ENCODE assay signal across 28 cellular contexts in genomic region chr5:2704806-2705645, GRCh38. TPM values are rescaled to one million over a fixed set of nuclear protein-coding genes. Genes with fewer than 3 reads are reported as not detected.
"Had no signal": no experiment of that assay in that cellular context is flagged by ENCODE, and none has a peak within 500 bp of the region (broad histone marks: within the 10 kb centered on the region; RNA-seq: fewer than 3 reads in every experiment).

No MANE protein-coding gene starts in this region.

- H3K36me3 ChIP-seq: right lobe of liver, spleen, stomach, thoracic aorta, thyroid gland, tibial nerve, upper lobe of left lung, vagina had no signal

- H3K9me3 ChIP-seq: psoas muscle, right lobe of liver, stomach, thoracic aorta, thyroid gland, upper lobe of left lung, vagina had no signal

- H3K9ac ChIP-seq: parathyroid adenoma had no signal

- H3K36me3 Mint-ChIP-seq: naive thymus-derived CD4-positive, alpha-beta T cell; natural killer cell; stimulated activated memory B cell treated with anti-CD40 and anti-IgM and Interleukin-4, amounts not matched to agents 10 μg/mL and 1 μg/mL and 100 μg/mL, for 72 hours had no signal

- DNase-seq: naive thymus-derived CD4-positive, alpha-beta T cell; natural killer cell; occipital lobe; psoas muscle; right cardiac atrium; right lobe of liver; spleen; stimulated activated CD4-positive, alpha-beta T cell treated with anti-CD3 and anti-CD28 coated beads, Interleukin-12 subunit alpha, Interleukin-12 subunit beta, amount 100 ng/mL, for 4 hours; stimulated activated CD4-positive, alpha-beta T cell treated with anti-CD3 and anti-CD28 coated beads, Interleukin-1b, Interleukin-23, amount 100 ng/mL, for 48 hours; stimulated activated CD4-positive, alpha-beta T cell treated with anti-CD3 and anti-CD28 coated beads, Interleukin-4, amount 100 ng/mL, for 1 hour; stimulated activated CD4-positive, alpha-beta T cell treated with anti-CD3 and anti-CD28 coated beads, Interleukin-4, amount 100 ng/mL, for 4 hours; stimulated activated CD8-positive, alpha-beta memory T cell treated with anti-CD3 and anti-CD28 coated beads, Interleukin-4, amount 100 ng/mL, for 48 hours; stimulated activated naive CD4-positive, alpha-beta T cell; stimulated activated naive CD8-positive, alpha-beta T cell treated with anti-CD3 and anti-CD28 coated beads, Interleukin-15, Interleukin-2, amounts not matched to agents 100 U/mL and 50 U/mL, for 24 hours; stomach; thyroid gland; trophoblast cell had no signal

- H3K79me2 ChIP-seq: parathyroid adenoma had no signal

- H3K4me3 Mint-ChIP-seq: naive thymus-derived CD4-positive, alpha-beta T cell; natural killer cell; nephron; stimulated activated memory B cell treated with anti-CD40 and anti-IgM and Interleukin-4, amounts not matched to agents 10 μg/mL and 1 μg/mL and 100 μg/mL, for 72 hours had no signal

- H3K27me3 Mint-ChIP-seq: stimulated activated memory B cell treated with anti-CD40 and anti-IgM and Interleukin-4, amounts not matched to agents 10 μg/mL and 1 μg/mL and 100 μg/mL, for 72 hours had no signal

- H3K4me1 Mint-ChIP-seq: natural killer cell; nephron; stimulated activated memory B cell treated with anti-CD40 and anti-IgM and Interleukin-4, amounts not matched to agents 10 μg/mL and 1 μg/mL and 100 μg/mL, for 72 hours had no signal

- H3K4me2 ChIP-seq: smooth muscle cell had no signal

- FAIRE-seq: urothelium cell line had no signal

- H2AFZ ChIP-seq: parathyroid adenoma had no signal

- H3K27ac Mint-ChIP-seq: naive thymus-derived CD4-positive, alpha-beta T cell; natural killer cell; nephron; progenitor cell of endocrine pancreas; stimulated activated memory B cell treated with anti-CD40 and anti-IgM and Interleukin-4, amounts not matched to agents 10 μg/mL and 1 μg/mL and 100 μg/mL, for 72 hours had no signal

- H3K27me3 ChIP-seq: right lobe of liver, stomach, thyroid gland, tibial nerve, upper lobe of left lung, vagina had no signal

- H3K4me3 ChIP-seq: psoas muscle, right lobe of liver, skin epidermis, smooth muscle cell, spleen, stomach, thoracic aorta, thyroid gland, tibial nerve, upper lobe of left lung, vagina had no signal

- H3K4me1 ChIP-seq: parathyroid adenoma, psoas muscle, right lobe of liver, spleen, stomach, thyroid gland, tibial nerve, upper lobe of left lung, vagina had no signal

- H3K27ac ChIP-seq: parathyroid adenoma, psoas muscle, right lobe of liver, skin epidermis, spleen, stomach, thoracic aorta, thyroid gland, tibial nerve, upper lobe of left lung, vagina had no signal

- H3K9me3 Mint-ChIP-seq: natural killer cell, nephron had no signal

RNA-seq across cellular contexts. Expression of gene IRX2, which starts 46.5 kb away (rescaled TPM):
- total RNA-seq: naive thymus-derived CD4-positive, alpha-beta T cell; natural killer cell; occipital lobe; right lobe of liver; tibial nerve had no signal
- polyA plus RNA-seq: naive thymus-derived CD4-positive, alpha-beta T cell had no signal
